In genomic region chr22:48299801-48300200, GRCh38 we compare ENCODE assay signal across 28 cellular contexts.
"Had no signal": no experiment of that assay in that cellular context is flagged by ENCODE, and none has a peak within 500 bp of the region (broad histone marks: within the 10 kb centered on the region; RNA-seq: fewer than 3 reads in every experiment).

No MANE protein-coding gene starts in this region.

- H3K4me1 Mint-ChIP-seq: activated CD4-positive, alpha-beta memory T cell treated with anti-CD3 and anti-CD28 coated beads, Interleukin-2, amount 10 ng/mL, durations not matched to agents 7 days and 5 days; activated naive CD4-positive, alpha-beta T cell treated with anti-CD3 and anti-CD28 coated beads, Interleukin-2, amount 50 U/mL, for 24 hours; activated naive CD8-positive, alpha-beta T cell treated with anti-CD3 and anti-CD28 coated beads, Interleukin-2, amount 50 U/mL, for 24 hours; activated T-helper 17 cell treated with anti-CD3 and anti-CD28 coated beads, Interleukin-2, amount 50 U/mL, for 72 hours; natural killer cell; stimulated activated naive B cell treated with anti-CD40 and anti-IgM and Interleukin-4, amounts not matched to agents 10 μg/mL and 1 μg/mL and 100 μg/mL, for 72 hours had no signal

- H3K27me3 ChIP-seq: tibial nerve had no signal

- H3K36me3 Mint-ChIP-seq: activated naive CD4-positive, alpha-beta T cell treated with anti-CD3 and anti-CD28 coated beads, Interleukin-2, amount 50 U/mL, for 24 hours; natural killer cell had no signal

- DNase-seq: activated CD4-positive, alpha-beta memory T cell treated with anti-CD3 and anti-CD28 coated beads, Interleukin-2, amount 10 ng/mL, durations not matched to agents 7 days and 5 days; activated CD4-positive, alpha-beta T cell treated with anti-CD3 and anti-CD28 coated beads for 48 hours; activated CD8-positive, alpha-beta memory T cell treated with anti-CD3 and anti-CD28 coated beads, Interleukin-2, amount 50 U/mL, for 48 hours; activated gamma-delta T cell treated with Interleukin-2 at 50 U/mL for 16 hours; activated naive CD8-positive, alpha-beta T cell treated with anti-CD3 and anti-CD28 coated beads, Interleukin-2, amount 50 U/mL, for 24 hours; activated T-cell treated with anti-CD3 and anti-CD28 coated beads, Interleukin-2, amount 50 U/mL, for 24 hours; amygdala; central memory CD4-positive, alpha-beta T cell; dermis blood vessel endothelial cell; effector CD4-positive, alpha-beta T cell; mesenchymal stem cell; natural killer cell; stimulated activated CD4-positive, alpha-beta T cell treated with anti-CD3 and anti-CD28 coated beads, Interleukin-12 subunit alpha, Interleukin-12 subunit beta, amount 100 ng/mL, for 4 hours; stimulated activated CD4-positive, alpha-beta T cell treated with anti-CD3 and anti-CD28 coated beads, Interleukin-4, amount 100 ng/mL, for 24 hours; stimulated activated CD8-positive, alpha-beta memory T cell treated with anti-CD3 and anti-CD28 coated beads, Interleukin-4, amount 100 ng/mL, for 48 hours; stimulated activated naive B cell treated with anti-CD40 and anti-IgM and Interleukin-4, amounts not matched to agents 10 μg/mL and 1 μg/mL and 100 μg/mL, for 72 hours; SW 1271; T1000; WERI-Rb-1 had no signal

- ATAC-seq: activated CD4-positive, CD25-positive, alpha-beta regulatory T cell treated with anti-CD3 and anti-CD28 coated beads, Interleukin-2, amount 50 U/mL, for 24 hours; activated naive CD8-positive, alpha-beta T cell treated with anti-CD3 and anti-CD28 coated beads, Interleukin-2, amount 50 U/mL, for 24 hours; activated T-helper 17 cell treated with anti-CD3 and anti-CD28 coated beads, Interleukin-2, amount 50 U/mL, for 72 hours; natural killer cell; sciatic nerve; stimulated activated naive B cell treated with anti-CD40 and anti-IgM and Interleukin-4, amounts not matched to agents 10 μg/mL and 1 μg/mL and 100 μg/mL, for 72 hours had no signal

- H3K36me3 ChIP-seq: suprapubic skin, tibial nerve, WERI-Rb-1 had no signal

- H3K4me1 ChIP-seq: tibial nerve had no signal

- H3K9me3 ChIP-seq: suprapubic skin, tibial nerve had no signal

- H3K4me3 Mint-ChIP-seq: activated CD4-positive, alpha-beta memory T cell treated with anti-CD3 and anti-CD28 coated beads, Interleukin-2, amount 10 ng/mL, durations not matched to agents 7 days and 5 days; activated naive CD4-positive, alpha-beta T cell treated with anti-CD3 and anti-CD28 coated beads, Interleukin-2, amount 50 U/mL, for 24 hours; activated naive CD8-positive, alpha-beta T cell treated with anti-CD3 and anti-CD28 coated beads, Interleukin-2, amount 50 U/mL, for 24 hours; activated T-cell treated with anti-CD3 and anti-CD28 coated beads, Interleukin-2, amount 50 U/mL, for 24 hours; activated T-helper 17 cell treated with anti-CD3 and anti-CD28 coated beads, Interleukin-2, amount 50 U/mL, for 72 hours; natural killer cell; stimulated activated naive B cell treated with anti-CD40 and anti-IgM and Interleukin-4, amounts not matched to agents 10 μg/mL and 1 μg/mL and 100 μg/mL, for 72 hours; T-helper 1 cell treated with Interleukin-12 subunit alpha and Interleukin-12 subunit beta and Interleukin-4 antibody, amounts not matched to agents 30 μg/mL and 1 μg/mL, for 36 hours had no signal

- H3K9me3 Mint-ChIP-seq: activated CD4-positive, alpha-beta memory T cell treated with anti-CD3 and anti-CD28 coated beads, Interleukin-2, amount 10 ng/mL, durations not matched to agents 7 days and 5 days; activated naive CD4-positive, alpha-beta T cell treated with anti-CD3 and anti-CD28 coated beads, Interleukin-2, amount 50 U/mL, for 24 hours; activated naive CD8-positive, alpha-beta T cell treated with anti-CD3 and anti-CD28 coated beads, Interleukin-2, amount 50 U/mL, for 24 hours; activated T-cell treated with anti-CD3 and anti-CD28 coated beads, Interleukin-2, amount 50 U/mL, for 24 hours; activated T-helper 17 cell treated with anti-CD3 and anti-CD28 coated beads, Interleukin-2, amount 50 U/mL, for 72 hours; natural killer cell; stimulated activated naive B cell treated with anti-CD40 and anti-IgM and Interleukin-4, amounts not matched to agents 10 μg/mL and 1 μg/mL and 100 μg/mL, for 72 hours; T-helper 1 cell treated with Interleukin-12 subunit alpha and Interleukin-12 subunit beta and Interleukin-4 antibody, amounts not matched to agents 30 μg/mL and 1 μg/mL, for 36 hours had no signal

- H3K27ac Mint-ChIP-seq: activated CD4-positive, alpha-beta memory T cell treated with anti-CD3 and anti-CD28 coated beads, Interleukin-2, amount 10 ng/mL, durations not matched to agents 7 days and 5 days; activated naive CD4-positive, alpha-beta T cell treated with anti-CD3 and anti-CD28 coated beads, Interleukin-2, amount 50 U/mL, for 24 hours; activated naive CD8-positive, alpha-beta T cell treated with anti-CD3 and anti-CD28 coated beads, Interleukin-2, amount 50 U/mL, for 24 hours; activated T-cell treated with anti-CD3 and anti-CD28 coated beads, Interleukin-2, amount 50 U/mL, for 24 hours; activated T-helper 17 cell treated with anti-CD3 and anti-CD28 coated beads, Interleukin-2, amount 50 U/mL, for 72 hours; natural killer cell; stimulated activated naive B cell treated with anti-CD40 and anti-IgM and Interleukin-4, amounts not matched to agents 10 μg/mL and 1 μg/mL and 100 μg/mL, for 72 hours; T-helper 1 cell treated with Interleukin-12 subunit alpha and Interleukin-12 subunit beta and Interleukin-4 antibody, amounts not matched to agents 30 μg/mL and 1 μg/mL, for 36 hours had no signal

- H3K4me3 ChIP-seq: skin epidermis, suprapubic skin, tibial nerve had no signal

- H3K27ac ChIP-seq: epithelial cell of prostate, skin epidermis, suprapubic skin, tibial nerve, WERI-Rb-1 had no signal
